ENCODE assay signal across 1 cellular context in the genomic region with DNA sequence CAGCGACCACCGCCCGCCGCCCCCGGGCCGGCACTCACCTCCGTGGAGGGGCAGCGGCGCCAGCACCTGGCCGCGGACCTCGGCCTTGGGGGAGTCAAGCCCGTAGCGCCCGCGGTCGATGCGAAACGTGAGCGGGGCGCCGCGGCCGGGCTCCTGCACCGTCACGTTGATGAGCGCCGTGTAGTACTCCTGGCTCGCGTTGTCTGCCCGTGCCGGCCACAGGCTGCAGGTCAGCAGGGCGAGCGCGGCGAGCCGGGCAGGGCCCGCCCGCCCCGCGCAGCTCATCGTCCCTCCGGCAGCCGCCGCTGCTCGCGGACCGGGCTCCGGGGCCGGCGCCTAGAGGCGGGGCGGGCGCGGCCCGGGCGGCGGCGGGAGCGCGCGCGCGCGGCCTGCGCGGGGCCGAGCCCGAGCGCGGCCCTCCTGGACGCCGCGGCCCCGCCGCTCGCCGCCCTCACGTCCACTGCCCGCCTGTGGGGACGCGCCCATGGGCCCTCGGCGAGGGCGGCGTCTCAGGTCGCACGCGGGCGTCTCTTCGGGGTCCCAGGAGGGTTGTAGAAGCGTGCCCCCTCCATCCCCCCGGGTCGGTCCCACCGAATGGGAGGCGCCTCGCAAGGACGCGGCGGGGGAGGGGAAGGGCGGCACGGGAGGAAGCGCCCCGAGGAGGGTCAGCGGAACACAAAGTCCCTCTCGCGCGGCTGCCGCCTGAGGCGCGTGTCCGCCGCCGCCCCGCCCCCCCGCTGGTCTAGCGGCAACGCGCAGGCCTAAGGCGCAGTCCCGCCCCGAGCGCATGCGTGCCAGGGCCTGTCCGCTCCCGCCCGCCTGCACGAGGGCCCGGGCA.
TF ChIP-seq lines count a peak whose summit lies in the region.

A gene with protein sequence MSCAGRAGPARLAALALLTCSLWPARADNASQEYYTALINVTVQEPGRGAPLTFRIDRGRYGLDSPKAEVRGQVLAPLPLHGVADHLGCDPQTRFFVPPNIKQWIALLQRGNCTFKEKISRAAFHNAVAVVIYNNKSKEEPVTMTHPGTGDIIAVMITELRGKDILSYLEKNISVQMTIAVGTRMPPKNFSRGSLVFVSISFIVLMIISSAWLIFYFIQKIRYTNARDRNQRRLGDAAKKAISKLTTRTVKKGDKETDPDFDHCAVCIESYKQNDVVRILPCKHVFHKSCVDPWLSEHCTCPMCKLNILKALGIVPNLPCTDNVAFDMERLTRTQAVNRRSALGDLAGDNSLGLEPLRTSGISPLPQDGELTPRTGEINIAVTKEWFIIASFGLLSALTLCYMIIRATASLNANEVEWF (minus strand): TSS at position 342 of the 838 bp plus-strand sequence. CDS start 57 bp downstream, at position 285.

TF ChIP-seq in K562, 482 proteins besides CTCF, POLR2A, EP300 and RAD21 (continued from another document and continues in another):
- TF ChIP-seq, protein P1, sequence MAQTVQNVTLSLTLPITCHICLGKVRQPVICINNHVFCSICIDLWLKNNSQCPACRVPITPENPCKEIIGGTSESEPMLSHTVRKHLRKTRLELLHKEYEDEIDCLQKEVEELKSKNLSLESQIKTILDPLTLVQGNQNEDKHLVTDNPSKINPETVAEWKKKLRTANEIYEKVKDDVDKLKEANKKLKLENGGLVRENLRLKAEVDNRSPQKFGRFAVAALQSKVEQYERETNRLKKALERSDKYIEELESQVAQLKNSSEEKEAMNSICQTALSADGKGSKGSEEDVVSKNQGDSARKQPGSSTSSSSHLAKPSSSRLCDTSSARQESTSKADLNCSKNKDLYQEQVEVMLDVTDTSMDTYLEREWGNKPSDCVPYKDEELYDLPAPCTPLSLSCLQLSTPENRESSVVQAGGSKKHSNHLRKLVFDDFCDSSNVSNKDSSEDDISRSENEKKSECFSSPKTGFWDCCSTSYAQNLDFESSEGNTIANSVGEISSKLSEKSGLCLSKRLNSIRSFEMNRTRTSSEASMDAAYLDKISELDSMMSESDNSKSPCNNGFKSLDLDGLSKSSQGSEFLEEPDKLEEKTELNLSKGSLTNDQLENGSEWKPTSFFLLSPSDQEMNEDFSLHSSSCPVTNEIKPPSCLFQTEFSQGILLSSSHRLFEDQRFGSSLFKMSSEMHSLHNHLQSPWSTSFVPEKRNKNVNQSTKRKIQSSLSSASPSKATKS (CRISPR knock-in tag; IDR thresholded peaks at IDR 0.05) = no peak
- TF ChIP-seq GATAD2A (IDR thresholded peaks at IDR 0.05) (peak; percentile 3; the same call in 1 of the 2 replicates), TARDBP (IDR thresholded peaks at IDR 0.05) (peak; percentile 85), SMAD3 (CRISPR knock-in tag; conservative IDR thresholded peaks at IDR 0.05) (0 out of 2 replicates have a peak, but pooled peaks have one; percentile 51), TCF7 (IDR thresholded peaks at IDR 0.05; ENCODE audit: borderline replicate concordance) (no peak), TRIM28 (IDR thresholded peaks at IDR 0.05) (no peak), ZNF3 (CRISPR knock-in tag; IDR thresholded peaks at IDR 0.05) (no peak), POLR2H (tag; IDR thresholded peaks at IDR 0.05; ENCODE audit: low read depth) (no peak; the same call in 1 of the 2 replicates), SRSF7 (optimal IDR thresholded peaks at IDR 0.05; ENCODE audit: low read depth, low read length) (no peak), CBX1 (IDR thresholded peaks at IDR 0.05; ENCODE audit: low read depth) (peak; percentile 98), ZNF76 (CRISPR knock-in tag; IDR thresholded peaks at IDR 0.05; ENCODE audit: borderline replicate concordance) (peak; percentile 89; the same call in 1 of the 2 replicates), SOX6 (IDR thresholded peaks at IDR 0.05) (peak; percentile 61; the same call in 1 of the 2 replicates), FOXA1 (IDR thresholded peaks at IDR 0.05; ENCODE audit: borderline replicate concordance) (no peak), CREB1 (IDR thresholded peaks at IDR 0.05) (peak; percentile 31; the same call in 1 of the 2 replicates), CREB1 (CRISPR knock-in tag; IDR thresholded peaks at IDR 0.05) (peak; percentile 78), ZNF311 (CRISPR knock-in tag; IDR thresholded peaks at IDR 0.05) (peak; percentile 85; the same call in 1 of the 2 replicates), NR2C2 (CRISPR knock-in tag; IDR thresholded peaks at IDR 0.05) (peak; percentile 68), NR2C2 (tag; IDR thresholded peaks at IDR 0.05) (peak; percentile 76), MAZ (CRISPR knock-in tag; conservative IDR thresholded peaks at IDR 0.05 in 1 of 2, IDR thresholded peaks at IDR 0.05 in 1 of 2) (peak; percentile 94 to 95), SMAD2 (IDR thresholded peaks at IDR 0.05; ENCODE audit: low read depth, low read length) (no peak), KDM5B (IDR thresholded peaks at IDR 0.05; ENCODE audit: insufficient replicate concordance, low read depth, low read length) (peak; percentile 65), MYNN (IDR thresholded peaks at IDR 0.05) (no peak), MYNN (CRISPR knock-in tag; IDR thresholded peaks at IDR 0.05) (no peak), RFX5 (IDR thresholded peaks at IDR 0.05; ENCODE audit: low read depth, low read length) (no peak), ZNF143 (CRISPR knock-in tag; IDR thresholded peaks at IDR 0.05) (peak; percentile 53), BCL6 (CRISPR knock-in tag; IDR thresholded peaks at IDR 0.05) (no peak), NR2C1 (IDR thresholded peaks at IDR 0.05) (no peak), NR2C1 (tag; IDR thresholded peaks at IDR 0.05) (no peak; the same call in 1 of the 2 replicates)
- TF ChIP-seq, protein P2, sequence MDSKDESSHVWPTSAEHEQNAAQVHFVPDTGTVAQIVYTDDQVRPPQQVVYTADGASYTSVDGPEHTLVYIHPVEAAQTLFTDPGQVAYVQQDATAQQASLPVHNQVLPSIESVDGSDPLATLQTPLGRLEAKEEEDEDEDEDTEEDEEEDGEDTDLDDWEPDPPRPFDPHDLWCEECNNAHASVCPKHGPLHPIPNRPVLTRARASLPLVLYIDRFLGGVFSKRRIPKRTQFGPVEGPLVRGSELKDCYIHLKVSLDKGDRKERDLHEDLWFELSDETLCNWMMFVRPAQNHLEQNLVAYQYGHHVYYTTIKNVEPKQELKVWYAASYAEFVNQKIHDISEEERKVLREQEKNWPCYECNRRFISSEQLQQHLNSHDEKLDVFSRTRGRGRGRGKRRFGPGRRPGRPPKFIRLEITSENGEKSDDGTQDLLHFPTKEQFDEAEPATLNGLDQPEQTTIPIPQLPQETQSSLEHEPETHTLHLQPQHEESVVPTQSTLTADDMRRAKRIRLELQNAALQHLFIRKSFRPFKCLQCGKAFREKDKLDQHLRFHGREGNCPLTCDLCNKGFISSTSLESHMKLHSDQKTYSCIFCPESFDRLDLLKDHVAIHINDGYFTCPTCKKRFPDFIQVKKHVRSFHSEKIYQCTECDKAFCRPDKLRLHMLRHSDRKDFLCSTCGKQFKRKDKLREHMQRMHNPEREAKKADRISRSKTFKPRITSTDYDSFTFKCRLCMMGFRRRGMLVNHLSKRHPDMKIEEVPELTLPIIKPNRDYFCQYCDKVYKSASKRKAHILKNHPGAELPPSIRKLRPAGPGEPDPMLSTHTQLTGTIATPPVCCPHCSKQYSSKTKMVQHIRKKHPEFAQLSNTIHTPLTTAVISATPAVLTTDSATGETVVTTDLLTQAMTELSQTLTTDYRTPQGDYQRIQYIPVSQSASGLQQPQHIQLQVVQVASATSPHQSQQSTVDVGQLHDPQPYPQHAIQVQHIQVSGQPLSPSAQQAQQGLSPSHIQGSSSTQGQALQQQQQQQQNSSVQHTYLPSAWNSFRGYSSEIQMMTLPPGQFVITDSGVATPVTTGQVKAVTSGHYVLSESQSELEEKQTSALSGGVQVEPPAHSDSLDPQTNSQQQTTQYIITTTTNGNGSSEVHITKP (IDR thresholded peaks at IDR 0.05; ENCODE audit: partially characterized antibody) = peak; percentile 50
- TF ChIP-seq, protein P3, sequence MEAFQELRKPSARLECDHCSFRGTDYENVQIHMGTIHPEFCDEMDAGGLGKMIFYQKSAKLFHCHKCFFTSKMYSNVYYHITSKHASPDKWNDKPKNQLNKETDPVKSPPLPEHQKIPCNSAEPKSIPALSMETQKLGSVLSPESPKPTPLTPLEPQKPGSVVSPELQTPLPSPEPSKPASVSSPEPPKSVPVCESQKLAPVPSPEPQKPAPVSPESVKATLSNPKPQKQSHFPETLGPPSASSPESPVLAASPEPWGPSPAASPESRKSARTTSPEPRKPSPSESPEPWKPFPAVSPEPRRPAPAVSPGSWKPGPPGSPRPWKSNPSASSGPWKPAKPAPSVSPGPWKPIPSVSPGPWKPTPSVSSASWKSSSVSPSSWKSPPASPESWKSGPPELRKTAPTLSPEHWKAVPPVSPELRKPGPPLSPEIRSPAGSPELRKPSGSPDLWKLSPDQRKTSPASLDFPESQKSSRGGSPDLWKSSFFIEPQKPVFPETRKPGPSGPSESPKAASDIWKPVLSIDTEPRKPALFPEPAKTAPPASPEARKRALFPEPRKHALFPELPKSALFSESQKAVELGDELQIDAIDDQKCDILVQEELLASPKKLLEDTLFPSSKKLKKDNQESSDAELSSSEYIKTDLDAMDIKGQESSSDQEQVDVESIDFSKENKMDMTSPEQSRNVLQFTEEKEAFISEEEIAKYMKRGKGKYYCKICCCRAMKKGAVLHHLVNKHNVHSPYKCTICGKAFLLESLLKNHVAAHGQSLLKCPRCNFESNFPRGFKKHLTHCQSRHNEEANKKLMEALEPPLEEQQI (IDR thresholded peaks at IDR 0.05) = no peak
- TF ChIP-seq, protein P4, sequence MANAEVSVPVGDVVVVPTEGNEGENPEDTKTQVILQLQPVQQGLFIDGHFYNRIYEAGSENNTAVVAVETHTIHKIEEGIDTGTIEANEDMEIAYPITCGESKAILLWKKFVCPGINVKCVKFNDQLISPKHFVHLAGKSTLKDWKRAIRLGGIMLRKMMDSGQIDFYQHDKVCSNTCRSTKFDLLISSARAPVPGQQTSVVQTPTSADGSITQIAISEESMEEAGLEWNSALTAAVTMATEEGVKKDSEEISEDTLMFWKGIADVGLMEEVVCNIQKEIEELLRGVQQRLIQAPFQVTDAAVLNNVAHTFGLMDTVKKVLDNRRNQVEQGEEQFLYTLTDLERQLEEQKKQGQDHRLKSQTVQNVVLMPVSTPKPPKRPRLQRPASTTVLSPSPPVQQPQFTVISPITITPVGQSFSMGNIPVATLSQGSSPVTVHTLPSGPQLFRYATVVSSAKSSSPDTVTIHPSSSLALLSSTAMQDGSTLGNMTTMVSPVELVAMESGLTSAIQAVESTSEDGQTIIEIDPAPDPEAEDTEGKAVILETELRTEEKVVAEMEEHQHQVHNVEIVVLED (CRISPR knock-in tag; IDR thresholded peaks at IDR 0.05) = peak; percentile 61
- TF ChIP-seq, protein P5, sequence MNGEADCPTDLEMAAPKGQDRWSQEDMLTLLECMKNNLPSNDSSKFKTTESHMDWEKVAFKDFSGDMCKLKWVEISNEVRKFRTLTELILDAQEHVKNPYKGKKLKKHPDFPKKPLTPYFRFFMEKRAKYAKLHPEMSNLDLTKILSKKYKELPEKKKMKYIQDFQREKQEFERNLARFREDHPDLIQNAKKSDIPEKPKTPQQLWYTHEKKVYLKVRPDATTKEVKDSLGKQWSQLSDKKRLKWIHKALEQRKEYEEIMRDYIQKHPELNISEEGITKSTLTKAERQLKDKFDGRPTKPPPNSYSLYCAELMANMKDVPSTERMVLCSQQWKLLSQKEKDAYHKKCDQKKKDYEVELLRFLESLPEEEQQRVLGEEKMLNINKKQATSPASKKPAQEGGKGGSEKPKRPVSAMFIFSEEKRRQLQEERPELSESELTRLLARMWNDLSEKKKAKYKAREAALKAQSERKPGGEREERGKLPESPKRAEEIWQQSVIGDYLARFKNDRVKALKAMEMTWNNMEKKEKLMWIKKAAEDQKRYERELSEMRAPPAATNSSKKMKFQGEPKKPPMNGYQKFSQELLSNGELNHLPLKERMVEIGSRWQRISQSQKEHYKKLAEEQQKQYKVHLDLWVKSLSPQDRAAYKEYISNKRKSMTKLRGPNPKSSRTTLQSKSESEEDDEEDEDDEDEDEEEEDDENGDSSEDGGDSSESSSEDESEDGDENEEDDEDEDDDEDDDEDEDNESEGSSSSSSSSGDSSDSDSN (IDR thresholded peaks at IDR 0.05; ENCODE audit: borderline replicate concordance in 1 of 2, low read depth in 2 of 2, low read length in 2 of 2) = peak in 1 of 2 experiments; percentile 75; a peak in 1 of 4 replicates
- TF ChIP-seq, protein P6, sequence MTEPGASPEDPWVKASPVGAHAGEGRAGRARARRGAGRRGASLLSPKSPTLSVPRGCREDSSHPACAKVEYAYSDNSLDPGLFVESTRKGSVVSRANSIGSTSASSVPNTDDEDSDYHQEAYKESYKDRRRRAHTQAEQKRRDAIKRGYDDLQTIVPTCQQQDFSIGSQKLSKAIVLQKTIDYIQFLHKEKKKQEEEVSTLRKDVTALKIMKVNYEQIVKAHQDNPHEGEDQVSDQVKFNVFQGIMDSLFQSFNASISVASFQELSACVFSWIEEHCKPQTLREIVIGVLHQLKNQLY (CRISPR knock-in tag; conservative IDR thresholded peaks at IDR 0.05) = peak; percentile 68 to 97; a peak in 3 of 4 replicates
- TF ChIP-seq, protein P7, sequence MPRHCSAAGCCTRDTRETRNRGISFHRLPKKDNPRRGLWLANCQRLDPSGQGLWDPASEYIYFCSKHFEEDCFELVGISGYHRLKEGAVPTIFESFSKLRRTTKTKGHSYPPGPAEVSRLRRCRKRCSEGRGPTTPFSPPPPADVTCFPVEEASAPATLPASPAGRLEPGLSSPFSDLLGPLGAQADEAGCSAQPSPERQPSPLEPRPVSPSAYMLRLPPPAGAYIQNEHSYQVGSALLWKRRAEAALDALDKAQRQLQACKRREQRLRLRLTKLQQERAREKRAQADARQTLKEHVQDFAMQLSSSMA (CRISPR knock-in tag; IDR thresholded peaks at IDR 0.05) = no peak
